In the genomic region with DNA sequence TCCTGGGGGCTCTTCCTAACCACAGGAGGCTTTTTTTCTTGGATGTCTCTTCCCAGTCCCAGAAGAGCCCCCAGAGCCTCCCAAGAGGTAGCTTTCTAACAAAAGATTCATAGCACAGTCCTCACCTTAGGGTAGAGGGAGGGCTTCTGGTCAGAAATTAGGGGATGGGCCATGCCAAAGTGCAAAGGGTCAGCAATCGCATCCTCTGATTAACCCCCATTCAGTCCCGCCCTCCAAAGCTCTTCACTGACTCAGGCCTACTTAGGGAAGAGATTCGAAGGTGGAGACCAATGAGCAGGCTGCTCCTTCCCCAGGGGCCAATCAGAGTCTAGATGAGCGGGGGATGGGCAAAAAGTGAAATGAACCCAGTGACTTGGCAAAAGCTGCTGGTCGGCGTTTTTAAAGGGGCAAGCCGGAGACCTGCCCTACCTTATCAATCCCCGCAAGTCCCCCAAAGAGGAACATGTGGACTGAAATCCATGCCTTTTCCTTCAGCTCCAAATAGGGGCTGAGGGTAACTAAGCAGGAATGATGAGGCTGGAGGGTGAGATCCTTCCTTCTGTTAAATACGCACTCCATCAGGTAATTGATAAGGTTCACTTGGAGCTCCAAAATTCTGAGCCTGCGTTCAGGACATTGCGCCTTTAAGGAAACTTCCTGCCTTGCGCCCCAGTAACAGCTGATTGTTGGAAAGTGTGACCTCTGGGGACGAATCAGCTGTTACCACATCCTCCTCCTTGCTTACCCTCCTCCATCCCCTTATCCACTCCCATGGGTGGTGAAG, we compare ENCODE assay signal across 1 cellular context.
TF ChIP-seq lines count a peak whose summit lies in the region.

No MANE protein-coding gene starts in this region.

TF ChIP-seq in HepG2, 621 proteins besides CTCF, POLR2A, EP300 and RAD21 (continues in another document):
- TF ChIP-seq, protein P1, sequence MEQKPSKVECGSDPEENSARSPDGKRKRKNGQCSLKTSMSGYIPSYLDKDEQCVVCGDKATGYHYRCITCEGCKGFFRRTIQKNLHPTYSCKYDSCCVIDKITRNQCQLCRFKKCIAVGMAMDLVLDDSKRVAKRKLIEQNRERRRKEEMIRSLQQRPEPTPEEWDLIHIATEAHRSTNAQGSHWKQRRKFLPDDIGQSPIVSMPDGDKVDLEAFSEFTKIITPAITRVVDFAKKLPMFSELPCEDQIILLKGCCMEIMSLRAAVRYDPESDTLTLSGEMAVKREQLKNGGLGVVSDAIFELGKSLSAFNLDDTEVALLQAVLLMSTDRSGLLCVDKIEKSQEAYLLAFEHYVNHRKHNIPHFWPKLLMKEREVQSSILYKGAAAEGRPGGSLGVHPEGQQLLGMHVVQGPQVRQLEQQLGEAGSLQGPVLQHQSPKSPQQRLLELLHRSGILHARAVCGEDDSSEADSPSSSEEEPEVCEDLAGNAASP (CRISPR knock-in tag; IDR thresholded peaks at IDR 0.05; ENCODE audit: borderline replicate concordance) = no peak; the same call in 1 of the 2 replicates
- TF ChIP-seq, protein P2, sequence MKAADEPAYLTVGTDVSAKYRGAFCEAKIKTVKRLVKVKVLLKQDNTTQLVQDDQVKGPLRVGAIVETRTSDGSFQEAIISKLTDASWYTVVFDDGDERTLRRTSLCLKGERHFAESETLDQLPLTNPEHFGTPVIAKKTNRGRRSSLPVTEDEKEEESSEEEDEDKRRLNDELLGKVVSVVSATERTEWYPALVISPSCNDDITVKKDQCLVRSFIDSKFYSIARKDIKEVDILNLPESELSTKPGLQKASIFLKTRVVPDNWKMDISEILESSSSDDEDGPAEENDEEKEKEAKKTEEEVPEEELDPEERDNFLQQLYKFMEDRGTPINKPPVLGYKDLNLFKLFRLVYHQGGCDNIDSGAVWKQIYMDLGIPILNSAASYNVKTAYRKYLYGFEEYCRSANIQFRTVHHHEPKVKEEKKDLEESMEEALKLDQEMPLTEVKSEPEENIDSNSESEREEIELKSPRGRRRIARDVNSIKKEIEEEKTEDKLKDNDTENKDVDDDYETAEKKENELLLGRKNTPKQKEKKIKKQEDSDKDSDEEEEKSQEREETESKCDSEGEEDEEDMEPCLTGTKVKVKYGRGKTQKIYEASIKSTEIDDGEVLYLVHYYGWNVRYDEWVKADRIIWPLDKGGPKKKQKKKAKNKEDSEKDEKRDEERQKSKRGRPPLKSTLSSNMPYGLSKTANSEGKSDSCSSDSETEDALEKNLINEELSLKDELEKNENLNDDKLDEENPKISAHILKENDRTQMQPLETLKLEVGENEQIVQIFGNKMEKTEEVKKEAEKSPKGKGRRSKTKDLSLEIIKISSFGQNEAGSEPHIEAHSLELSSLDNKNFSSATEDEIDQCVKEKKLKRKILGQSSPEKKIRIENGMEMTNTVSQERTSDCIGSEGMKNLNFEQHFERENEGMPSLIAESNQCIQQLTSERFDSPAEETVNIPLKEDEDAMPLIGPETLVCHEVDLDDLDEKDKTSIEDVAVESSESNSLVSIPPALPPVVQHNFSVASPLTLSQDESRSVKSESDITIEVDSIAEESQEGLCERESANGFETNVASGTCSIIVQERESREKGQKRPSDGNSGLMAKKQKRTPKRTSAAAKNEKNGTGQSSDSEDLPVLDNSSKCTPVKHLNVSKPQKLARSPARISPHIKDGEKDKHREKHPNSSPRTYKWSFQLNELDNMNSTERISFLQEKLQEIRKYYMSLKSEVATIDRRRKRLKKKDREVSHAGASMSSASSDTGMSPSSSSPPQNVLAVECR (CRISPR knock-in tag; IDR thresholded peaks at IDR 0.05; ENCODE audit: borderline replicate concordance) = no peak
- TF ChIP-seq HMG20A (CRISPR knock-in tag; IDR thresholded peaks at IDR 0.05; ENCODE audit: borderline replicate concordance) = no peak; the same call in 1 of the 2 replicates
- TF ChIP-seq, protein P3, sequence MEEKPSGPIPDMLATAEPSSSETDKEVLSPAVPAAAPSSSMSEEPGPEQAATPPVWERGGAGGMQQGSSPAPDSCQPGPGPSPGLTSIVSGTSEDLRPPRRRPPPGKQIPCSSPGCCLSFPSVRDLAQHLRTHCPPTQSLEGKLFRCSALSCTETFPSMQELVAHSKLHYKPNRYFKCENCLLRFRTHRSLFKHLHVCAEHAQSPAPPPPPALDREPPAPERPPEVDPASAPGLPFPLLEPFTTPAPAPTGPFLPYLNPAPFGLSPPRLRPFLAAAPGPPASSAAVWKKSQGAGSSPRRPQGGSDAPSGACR (CRISPR knock-in tag; IDR thresholded peaks at IDR 0.05) = 0 out of 2 replicates have a peak, but pooled peaks have one; percentile 33
- TF ChIP-seq NR3C1 (CRISPR knock-in tag; IDR thresholded peaks at IDR 0.05) = no peak
- TF ChIP-seq FOXK2 (IDR thresholded peaks at IDR 0.05) = 0 out of 2 replicates have a peak, but pooled peaks have one; percentile 13
- TF ChIP-seq HDAC2 (CRISPR knock-in tag; IDR thresholded peaks at IDR 0.05) = no peak
- TF ChIP-seq PTBP1 (IDR thresholded peaks at IDR 0.05; ENCODE audit: low read depth, low read length, poor library complexity, severe bottlenecking) = no peak
- TF ChIP-seq NFKB2 (CRISPR knock-in tag; IDR thresholded peaks at IDR 0.05; ENCODE audit: borderline replicate concordance) = no peak
- TF ChIP-seq ZNF788 (CRISPR knock-in tag; IDR thresholded peaks at IDR 0.05; ENCODE audit: borderline replicate concordance) = peak; percentile 56; the same call in 1 of the 2 replicates
- peak; percentile 57; the same call in 1 of the 2 replicates for TF ChIP-seq ZFY (CRISPR knock-in tag; IDR thresholded peaks at IDR 0.05)
- TF ChIP-seq NFE2L2 (IDR thresholded peaks at IDR 0.05; ENCODE audit: low read length) = peak; percentile 97
- TF ChIP-seq ZNF607 (CRISPR knock-in tag; IDR thresholded peaks at IDR 0.05; ENCODE audit: borderline replicate concordance) = no peak; the same call in 1 of the 2 replicates
- TF ChIP-seq, protein P4, sequence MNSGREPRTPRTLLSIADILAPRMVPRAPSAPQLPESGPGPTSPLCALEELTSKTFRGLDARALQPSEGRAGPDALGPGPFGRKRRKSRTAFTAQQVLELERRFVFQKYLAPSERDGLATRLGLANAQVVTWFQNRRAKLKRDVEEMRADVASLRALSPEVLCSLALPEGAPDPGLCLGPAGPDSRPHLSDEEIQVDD (CRISPR knock-in tag; IDR thresholded peaks at IDR 0.05; ENCODE audit: borderline replicate concordance) = no peak
- no peak; the same call in 1 of the 2 replicates for TF ChIP-seq CREB1 (IDR thresholded peaks at IDR 0.05)
- peak; percentile 56 for TF ChIP-seq CREB1 (CRISPR knock-in tag; IDR thresholded peaks at IDR 0.05)
- 0 out of 2 replicates have a peak, but pooled peaks have one; percentile 34 for TF ChIP-seq HES4 (CRISPR knock-in tag; IDR thresholded peaks at IDR 0.05; ENCODE audit: borderline replicate concordance)
- TF ChIP-seq SNAPC2 (CRISPR knock-in tag; IDR thresholded peaks at IDR 0.05) = no peak
- peak; percentile 75 for TF ChIP-seq NR2F6 (IDR thresholded peaks at IDR 0.05)
- TF ChIP-seq NR2F6 (CRISPR knock-in tag; IDR thresholded peaks at IDR 0.05) = peak; percentile 79
- no peak for TF ChIP-seq ZNF549 (CRISPR knock-in tag; IDR thresholded peaks at IDR 0.05)
- TF ChIP-seq, protein P5, sequence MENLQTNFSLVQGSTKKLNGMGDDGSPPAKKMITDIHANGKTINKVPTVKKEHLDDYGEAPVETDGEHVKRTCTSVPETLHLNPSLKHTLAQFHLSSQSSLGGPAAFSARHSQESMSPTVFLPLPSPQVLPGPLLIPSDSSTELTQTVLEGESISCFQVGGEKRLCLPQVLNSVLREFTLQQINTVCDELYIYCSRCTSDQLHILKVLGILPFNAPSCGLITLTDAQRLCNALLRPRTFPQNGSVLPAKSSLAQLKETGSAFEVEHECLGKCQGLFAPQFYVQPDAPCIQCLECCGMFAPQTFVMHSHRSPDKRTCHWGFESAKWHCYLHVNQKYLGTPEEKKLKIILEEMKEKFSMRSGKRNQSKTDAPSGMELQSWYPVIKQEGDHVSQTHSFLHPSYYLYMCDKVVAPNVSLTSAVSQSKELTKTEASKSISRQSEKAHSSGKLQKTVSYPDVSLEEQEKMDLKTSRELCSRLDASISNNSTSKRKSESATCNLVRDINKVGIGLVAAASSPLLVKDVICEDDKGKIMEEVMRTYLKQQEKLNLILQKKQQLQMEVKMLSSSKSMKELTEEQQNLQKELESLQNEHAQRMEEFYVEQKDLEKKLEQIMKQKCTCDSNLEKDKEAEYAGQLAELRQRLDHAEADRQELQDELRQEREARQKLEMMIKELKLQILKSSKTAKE (CRISPR knock-in tag; IDR thresholded peaks at IDR 0.05; ENCODE audit: borderline replicate concordance) = no peak
- no peak for TF ChIP-seq CC2D1A (CRISPR knock-in tag; IDR thresholded peaks at IDR 0.05)
- TF ChIP-seq GATAD2A (CRISPR knock-in tag; IDR thresholded peaks at IDR 0.05) = 0 out of 2 replicates have a peak, but pooled peaks have one; percentile 24
- TF ChIP-seq THAP11 (CRISPR knock-in tag; IDR thresholded peaks at IDR 0.05) = peak; percentile 73
- no peak for TF ChIP-seq NPAS2 (CRISPR knock-in tag; IDR thresholded peaks at IDR 0.05; ENCODE audit: borderline replicate concordance)
- peak in 1 of 2 experiments; percentile 78; a peak in 2 of 4 replicates for TF ChIP-seq NR2F1 (CRISPR knock-in tag; IDR thresholded peaks at IDR 0.05)
- TF ChIP-seq ZNF292 (CRISPR knock-in tag; IDR thresholded peaks at IDR 0.05; ENCODE audit: borderline replicate concordance, low read depth) = no peak
- TF ChIP-seq ZNF670 (CRISPR knock-in tag; IDR thresholded peaks at IDR 0.05; ENCODE audit: borderline replicate concordance) = no peak
- TF ChIP-seq ZNF484 (CRISPR knock-in tag; IDR thresholded peaks at IDR 0.05; ENCODE audit: borderline replicate concordance, low read depth) = no peak
- 0 out of 2 replicates have a peak, but pooled peaks have one; percentile 36 for TF ChIP-seq SNAI1 (CRISPR knock-in tag; IDR thresholded peaks at IDR 0.05; ENCODE audit: borderline replicate concordance)
- TF ChIP-seq CBX2 (IDR thresholded peaks at IDR 0.05; ENCODE audit: low read depth, low read length) = no peak
- no peak for TF ChIP-seq CBX2 (CRISPR knock-in tag; IDR thresholded peaks at IDR 0.05; ENCODE audit: low read depth)
- peak; percentile 9; the same call in 1 of the 2 replicates for TF ChIP-seq YEATS2 (CRISPR knock-in tag; IDR thresholded peaks at IDR 0.05; ENCODE audit: borderline replicate concordance)
- TF ChIP-seq HOXA7 (CRISPR knock-in tag; IDR thresholded peaks at IDR 0.05) = no peak
- peak; percentile 76; the same call in 1 of the 2 replicates for TF ChIP-seq CHD2 (IDR thresholded peaks at IDR 0.05; ENCODE audit: low read depth, low read length)
- TF ChIP-seq, protein P6, sequence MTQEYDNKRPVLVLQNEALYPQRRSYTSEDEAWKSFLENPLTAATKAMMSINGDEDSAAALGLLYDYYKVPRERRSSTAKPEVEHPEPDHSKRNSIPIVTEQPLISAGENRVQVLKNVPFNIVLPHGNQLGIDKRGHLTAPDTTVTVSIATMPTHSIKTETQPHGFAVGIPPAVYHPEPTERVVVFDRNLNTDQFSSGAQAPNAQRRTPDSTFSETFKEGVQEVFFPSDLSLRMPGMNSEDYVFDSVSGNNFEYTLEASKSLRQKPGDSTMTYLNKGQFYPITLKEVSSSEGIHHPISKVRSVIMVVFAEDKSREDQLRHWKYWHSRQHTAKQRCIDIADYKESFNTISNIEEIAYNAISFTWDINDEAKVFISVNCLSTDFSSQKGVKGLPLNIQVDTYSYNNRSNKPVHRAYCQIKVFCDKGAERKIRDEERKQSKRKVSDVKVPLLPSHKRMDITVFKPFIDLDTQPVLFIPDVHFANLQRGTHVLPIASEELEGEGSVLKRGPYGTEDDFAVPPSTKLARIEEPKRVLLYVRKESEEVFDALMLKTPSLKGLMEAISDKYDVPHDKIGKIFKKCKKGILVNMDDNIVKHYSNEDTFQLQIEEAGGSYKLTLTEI (CRISPR knock-in tag; conservative IDR thresholded peaks at IDR 0.05) = no peak
- peak; percentile 43; the same call in 1 of the 2 replicates for TF ChIP-seq POGZ (CRISPR knock-in tag; IDR thresholded peaks at IDR 0.05)
- TF ChIP-seq, protein P7, sequence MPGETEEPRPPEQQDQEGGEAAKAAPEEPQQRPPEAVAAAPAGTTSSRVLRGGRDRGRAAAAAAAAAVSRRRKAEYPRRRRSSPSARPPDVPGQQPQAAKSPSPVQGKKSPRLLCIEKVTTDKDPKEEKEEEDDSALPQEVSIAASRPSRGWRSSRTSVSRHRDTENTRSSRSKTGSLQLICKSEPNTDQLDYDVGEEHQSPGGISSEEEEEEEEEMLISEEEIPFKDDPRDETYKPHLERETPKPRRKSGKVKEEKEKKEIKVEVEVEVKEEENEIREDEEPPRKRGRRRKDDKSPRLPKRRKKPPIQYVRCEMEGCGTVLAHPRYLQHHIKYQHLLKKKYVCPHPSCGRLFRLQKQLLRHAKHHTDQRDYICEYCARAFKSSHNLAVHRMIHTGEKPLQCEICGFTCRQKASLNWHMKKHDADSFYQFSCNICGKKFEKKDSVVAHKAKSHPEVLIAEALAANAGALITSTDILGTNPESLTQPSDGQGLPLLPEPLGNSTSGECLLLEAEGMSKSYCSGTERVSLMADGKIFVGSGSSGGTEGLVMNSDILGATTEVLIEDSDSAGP (CRISPR knock-in tag; IDR thresholded peaks at IDR 0.05; ENCODE audit: borderline replicate concordance) = peak; percentile 99
- TF ChIP-seq ZNF121 (CRISPR knock-in tag; IDR thresholded peaks at IDR 0.05) = 0 out of 2 replicates have a peak, but pooled peaks have one; percentile 6
- no peak for TF ChIP-seq MLLT10 (CRISPR knock-in tag; IDR thresholded peaks at IDR 0.05)
- TF ChIP-seq, protein P8, sequence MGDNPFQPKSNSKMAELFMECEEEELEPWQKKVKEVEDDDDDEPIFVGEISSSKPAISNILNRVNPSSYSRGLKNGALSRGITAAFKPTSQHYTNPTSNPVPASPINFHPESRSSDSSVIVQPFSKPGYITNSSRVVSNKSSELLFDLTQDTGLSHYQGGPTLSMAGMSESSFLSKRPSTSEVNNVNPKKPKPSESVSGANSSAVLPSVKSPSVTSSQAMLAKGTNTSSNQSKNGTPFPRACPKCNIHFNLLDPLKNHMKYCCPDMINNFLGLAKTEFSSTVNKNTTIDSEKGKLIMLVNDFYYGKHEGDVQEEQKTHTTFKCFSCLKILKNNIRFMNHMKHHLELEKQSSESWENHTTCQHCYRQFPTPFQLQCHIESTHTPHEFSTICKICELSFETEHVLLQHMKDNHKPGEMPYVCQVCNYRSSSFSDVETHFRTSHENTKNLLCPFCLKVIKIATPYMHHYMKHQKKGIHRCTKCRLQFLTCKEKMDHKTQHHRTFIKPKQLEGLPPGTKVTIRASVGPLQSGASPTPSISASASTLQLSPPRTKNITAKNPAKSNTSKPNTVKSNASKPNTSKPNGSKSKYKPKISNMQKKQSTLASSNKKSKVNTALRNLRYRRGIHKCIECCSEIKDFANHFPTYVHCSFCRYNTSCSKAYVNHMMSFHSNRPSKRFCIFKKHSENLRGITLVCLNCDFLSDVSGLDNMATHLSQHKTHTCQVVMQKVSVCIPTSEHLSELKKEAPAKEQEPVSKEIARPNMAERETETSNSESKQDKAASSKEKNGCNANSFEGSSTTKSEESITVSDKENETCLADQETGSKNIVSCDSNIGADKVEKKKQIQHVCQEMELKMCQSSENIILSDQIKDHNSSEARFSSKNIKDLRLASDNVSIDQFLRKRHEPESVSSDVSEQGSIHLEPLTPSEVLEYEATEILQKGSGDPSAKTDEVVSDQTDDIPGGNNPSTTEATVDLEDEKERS (CRISPR knock-in tag; IDR thresholded peaks at IDR 0.05) = 0 out of 2 replicates have a peak, but pooled peaks have one; percentile 53
- TF ChIP-seq, protein P9, sequence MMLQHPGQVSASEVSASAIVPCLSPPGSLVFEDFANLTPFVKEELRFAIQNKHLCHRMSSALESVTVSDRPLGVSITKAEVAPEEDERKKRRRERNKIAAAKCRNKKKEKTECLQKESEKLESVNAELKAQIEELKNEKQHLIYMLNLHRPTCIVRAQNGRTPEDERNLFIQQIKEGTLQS (CRISPR knock-in tag; IDR thresholded peaks at IDR 0.05) = no peak
- no peak for TF ChIP-seq AHR (CRISPR knock-in tag; IDR thresholded peaks at IDR 0.05)
- TF ChIP-seq BCL6 (CRISPR knock-in tag; IDR thresholded peaks at IDR 0.05) = peak; percentile 25; the same call in 1 of the 2 replicates
- no peak for TF ChIP-seq EED (CRISPR knock-in tag; IDR thresholded peaks at IDR 0.05)
- TF ChIP-seq SP2 (CRISPR knock-in tag; IDR thresholded peaks at IDR 0.05) = peak; percentile 76
